1 cellular context compared by ENCODE assay signal in the genomic region with DNA sequence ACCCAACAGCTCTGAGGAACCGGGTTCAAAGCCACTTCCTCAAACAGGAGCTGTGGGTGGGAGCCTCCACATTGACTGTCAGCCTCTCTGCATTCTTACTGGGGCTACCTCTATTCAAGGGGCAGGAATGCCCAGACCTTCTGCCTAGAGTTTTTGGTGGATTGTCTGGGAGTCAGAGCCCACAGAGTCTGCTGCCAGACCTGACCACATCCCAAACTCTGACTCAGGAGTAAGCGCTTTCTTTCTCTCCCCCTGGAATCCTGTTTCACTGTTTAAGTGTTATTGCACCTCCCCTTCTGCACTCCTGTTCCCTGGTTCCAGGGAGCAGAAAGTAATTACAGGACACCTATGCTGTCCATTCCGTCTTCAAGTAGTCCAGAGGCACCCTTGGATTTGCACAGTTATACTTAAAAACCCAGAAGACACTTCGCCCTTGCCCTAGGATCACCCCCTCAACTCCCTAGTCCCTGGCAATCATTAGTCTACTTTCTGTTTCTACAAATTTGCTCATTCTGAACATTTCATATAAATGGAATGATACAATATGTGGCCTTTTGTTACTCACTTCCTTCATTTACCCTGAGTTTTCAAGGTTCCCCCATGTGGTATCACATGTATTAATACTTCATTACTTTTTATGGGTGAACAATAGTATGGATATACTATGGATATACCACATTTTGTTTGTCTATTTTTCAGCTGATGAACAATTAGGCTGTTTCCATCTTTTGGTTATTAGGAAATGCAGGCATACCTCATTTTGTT.
TF ChIP-seq lines count a peak whose summit lies in the region.

No MANE protein-coding gene starts in this region.

TF ChIP-seq in H1, 55 proteins besides CTCF, POLR2A, EP300 and RAD21:
- TF ChIP-seq SIX5 (IDR thresholded peaks at IDR 0.05; ENCODE audit: low read depth, low read length), result no peak
- TF ChIP-seq, protein P1, sequence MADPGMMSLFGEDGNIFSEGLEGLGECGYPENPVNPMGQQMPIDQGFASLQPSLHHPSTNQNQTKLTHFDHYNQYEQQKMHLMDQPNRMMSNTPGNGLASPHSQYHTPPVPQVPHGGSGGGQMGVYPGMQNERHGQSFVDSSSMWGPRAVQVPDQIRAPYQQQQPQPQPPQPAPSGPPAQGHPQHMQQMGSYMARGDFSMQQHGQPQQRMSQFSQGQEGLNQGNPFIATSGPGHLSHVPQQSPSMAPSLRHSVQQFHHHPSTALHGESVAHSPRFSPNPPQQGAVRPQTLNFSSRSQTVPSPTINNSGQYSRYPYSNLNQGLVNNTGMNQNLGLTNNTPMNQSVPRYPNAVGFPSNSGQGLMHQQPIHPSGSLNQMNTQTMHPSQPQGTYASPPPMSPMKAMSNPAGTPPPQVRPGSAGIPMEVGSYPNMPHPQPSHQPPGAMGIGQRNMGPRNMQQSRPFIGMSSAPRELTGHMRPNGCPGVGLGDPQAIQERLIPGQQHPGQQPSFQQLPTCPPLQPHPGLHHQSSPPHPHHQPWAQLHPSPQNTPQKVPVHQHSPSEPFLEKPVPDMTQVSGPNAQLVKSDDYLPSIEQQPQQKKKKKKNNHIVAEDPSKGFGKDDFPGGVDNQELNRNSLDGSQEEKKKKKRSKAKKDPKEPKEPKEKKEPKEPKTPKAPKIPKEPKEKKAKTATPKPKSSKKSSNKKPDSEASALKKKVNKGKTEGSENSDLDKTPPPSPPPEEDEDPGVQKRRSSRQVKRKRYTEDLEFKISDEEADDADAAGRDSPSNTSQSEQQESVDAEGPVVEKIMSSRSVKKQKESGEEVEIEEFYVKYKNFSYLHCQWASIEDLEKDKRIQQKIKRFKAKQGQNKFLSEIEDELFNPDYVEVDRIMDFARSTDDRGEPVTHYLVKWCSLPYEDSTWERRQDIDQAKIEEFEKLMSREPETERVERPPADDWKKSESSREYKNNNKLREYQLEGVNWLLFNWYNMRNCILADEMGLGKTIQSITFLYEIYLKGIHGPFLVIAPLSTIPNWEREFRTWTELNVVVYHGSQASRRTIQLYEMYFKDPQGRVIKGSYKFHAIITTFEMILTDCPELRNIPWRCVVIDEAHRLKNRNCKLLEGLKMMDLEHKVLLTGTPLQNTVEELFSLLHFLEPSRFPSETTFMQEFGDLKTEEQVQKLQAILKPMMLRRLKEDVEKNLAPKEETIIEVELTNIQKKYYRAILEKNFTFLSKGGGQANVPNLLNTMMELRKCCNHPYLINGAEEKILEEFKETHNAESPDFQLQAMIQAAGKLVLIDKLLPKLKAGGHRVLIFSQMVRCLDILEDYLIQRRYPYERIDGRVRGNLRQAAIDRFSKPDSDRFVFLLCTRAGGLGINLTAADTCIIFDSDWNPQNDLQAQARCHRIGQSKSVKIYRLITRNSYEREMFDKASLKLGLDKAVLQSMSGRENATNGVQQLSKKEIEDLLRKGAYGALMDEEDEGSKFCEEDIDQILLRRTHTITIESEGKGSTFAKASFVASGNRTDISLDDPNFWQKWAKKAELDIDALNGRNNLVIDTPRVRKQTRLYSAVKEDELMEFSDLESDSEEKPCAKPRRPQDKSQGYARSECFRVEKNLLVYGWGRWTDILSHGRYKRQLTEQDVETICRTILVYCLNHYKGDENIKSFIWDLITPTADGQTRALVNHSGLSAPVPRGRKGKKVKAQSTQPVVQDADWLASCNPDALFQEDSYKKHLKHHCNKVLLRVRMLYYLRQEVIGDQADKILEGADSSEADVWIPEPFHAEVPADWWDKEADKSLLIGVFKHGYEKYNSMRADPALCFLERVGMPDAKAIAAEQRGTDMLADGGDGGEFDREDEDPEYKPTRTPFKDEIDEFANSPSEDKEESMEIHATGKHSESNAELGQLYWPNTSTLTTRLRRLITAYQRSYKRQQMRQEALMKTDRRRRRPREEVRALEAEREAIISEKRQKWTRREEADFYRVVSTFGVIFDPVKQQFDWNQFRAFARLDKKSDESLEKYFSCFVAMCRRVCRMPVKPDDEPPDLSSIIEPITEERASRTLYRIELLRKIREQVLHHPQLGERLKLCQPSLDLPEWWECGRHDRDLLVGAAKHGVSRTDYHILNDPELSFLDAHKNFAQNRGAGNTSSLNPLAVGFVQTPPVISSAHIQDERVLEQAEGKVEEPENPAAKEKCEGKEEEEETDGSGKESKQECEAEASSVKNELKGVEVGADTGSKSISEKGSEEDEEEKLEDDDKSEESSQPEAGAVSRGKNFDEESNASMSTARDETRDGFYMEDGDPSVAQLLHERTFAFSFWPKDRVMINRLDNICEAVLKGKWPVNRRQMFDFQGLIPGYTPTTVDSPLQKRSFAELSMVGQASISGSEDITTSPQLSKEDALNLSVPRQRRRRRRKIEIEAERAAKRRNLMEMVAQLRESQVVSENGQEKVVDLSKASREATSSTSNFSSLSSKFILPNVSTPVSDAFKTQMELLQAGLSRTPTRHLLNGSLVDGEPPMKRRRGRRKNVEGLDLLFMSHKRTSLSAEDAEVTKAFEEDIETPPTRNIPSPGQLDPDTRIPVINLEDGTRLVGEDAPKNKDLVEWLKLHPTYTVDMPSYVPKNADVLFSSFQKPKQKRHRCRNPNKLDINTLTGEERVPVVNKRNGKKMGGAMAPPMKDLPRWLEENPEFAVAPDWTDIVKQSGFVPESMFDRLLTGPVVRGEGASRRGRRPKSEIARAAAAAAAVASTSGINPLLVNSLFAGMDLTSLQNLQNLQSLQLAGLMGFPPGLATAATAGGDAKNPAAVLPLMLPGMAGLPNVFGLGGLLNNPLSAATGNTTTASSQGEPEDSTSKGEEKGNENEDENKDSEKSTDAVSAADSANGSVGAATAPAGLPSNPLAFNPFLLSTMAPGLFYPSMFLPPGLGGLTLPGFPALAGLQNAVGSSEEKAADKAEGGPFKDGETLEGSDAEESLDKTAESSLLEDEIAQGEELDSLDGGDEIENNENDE (IDR thresholded peaks at IDR 0.05; ENCODE audit: insufficient replicate concordance, low read length), result no peak
- no peak for TF ChIP-seq ASH2L (IDR thresholded peaks at IDR 0.05; ENCODE audit: low read length)
- TF ChIP-seq, protein P2, sequence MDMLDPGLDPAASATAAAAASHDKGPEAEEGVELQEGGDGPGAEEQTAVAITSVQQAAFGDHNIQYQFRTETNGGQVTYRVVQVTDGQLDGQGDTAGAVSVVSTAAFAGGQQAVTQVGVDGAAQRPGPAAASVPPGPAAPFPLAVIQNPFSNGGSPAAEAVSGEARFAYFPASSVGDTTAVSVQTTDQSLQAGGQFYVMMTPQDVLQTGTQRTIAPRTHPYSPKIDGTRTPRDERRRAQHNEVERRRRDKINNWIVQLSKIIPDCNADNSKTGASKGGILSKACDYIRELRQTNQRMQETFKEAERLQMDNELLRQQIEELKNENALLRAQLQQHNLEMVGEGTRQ (IDR thresholded peaks at IDR 0.05; ENCODE audit: low read length), result no peak
TF ChIP-seq in H1: peak in this region for 0.
